ENCODE assay signal across 8 cellular contexts in the genomic region with DNA sequence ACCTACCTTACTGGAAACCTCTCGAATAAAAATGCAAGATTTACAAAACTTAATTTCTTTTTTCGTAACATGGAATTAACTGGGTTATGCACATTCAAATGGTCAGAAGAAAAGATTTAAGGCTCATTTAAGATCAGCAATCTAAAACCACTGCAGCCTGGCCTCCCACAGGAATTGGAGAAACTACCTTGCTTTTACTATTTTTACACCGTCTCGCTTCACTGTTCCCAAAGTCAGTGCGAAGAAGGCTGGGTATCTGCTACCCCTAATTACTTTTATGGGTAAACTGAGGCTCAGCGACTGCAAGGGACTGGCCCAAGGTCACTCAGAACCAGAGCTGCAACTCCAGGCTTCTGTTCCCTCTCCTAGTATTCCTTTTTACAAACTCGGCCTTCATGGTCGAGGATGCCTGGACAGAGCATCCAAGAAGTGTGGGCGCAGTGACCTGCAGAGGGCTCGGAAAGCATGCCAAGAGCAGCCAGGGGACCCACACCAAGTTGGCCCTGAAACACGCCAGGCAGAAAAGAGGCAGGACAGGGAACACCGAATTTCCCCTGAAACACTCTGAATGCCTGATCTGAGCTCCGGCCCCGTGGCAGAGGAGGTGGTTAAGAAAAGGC. TPM values are rescaled to one million over a fixed set of nuclear protein-coding genes. Genes with fewer than 3 reads are reported as not detected.
DNase-seq lines count a peak whose midpoint lies in the region; ATAC-seq and TF ChIP-seq lines count a peak whose summit lies in the region.

No MANE protein-coding gene starts in this region.

- peaks cover 37 to 58% (median 54%) of the 10 kb centered on the region in 11 experiments; a peak in 21 of 22 replicates for H4K20me1 ChIP-seq in BLaER1 treated with 17β-estradiol and CSF1 and Interleukin-3, amounts not matched to agents 10 nM and 100 nM
- no peaks in the 10 kb centered on the region for H4K20me1 ChIP-seq in OCI-LY1 (ENCODE audit: insufficient read depth, low read length)

- H4K5ac ChIP-seq in mesendoderm (ENCODE audit: low read length) = no peak overlapping the region

- peak overlapping the region; percentile 51 for H3K23ac ChIP-seq in mesendoderm (ENCODE audit: low read length)

- H3K9me2 ChIP-seq in OCI-LY1 (ENCODE audit: low read depth, low read length) = no peaks in the 10 kb centered on the region

- peaks cover 7% of the 10 kb centered on the region for H3K79me1 ChIP-seq in mesendoderm (ENCODE audit: low read length)

- peak overlapping the region; percentile 68 to 98 (median 91) for H3K4me3 ChIP-seq in BLaER1 treated with 17β-estradiol and CSF1 and Interleukin-3, amounts not matched to agents 10 nM and 100 nM
- peak overlapping the region; percentile 96 for H3K4me3 ChIP-seq in OCI-LY1 (ENCODE audit: low read depth, low read length, poor library complexity, severe bottlenecking)
- peak overlapping the region; percentile 60 for H3K4me3 ChIP-seq in mesendoderm (ENCODE audit: low read length)
- peak overlapping the region; percentile 89 for H3K4me3 ChIP-seq in urinary bladder (ENCODE audit: low read depth, low read length)

- H2BK5ac ChIP-seq in mesendoderm (ENCODE audit: low read length) = peak overlapping the region; percentile 48

- H3K9ac ChIP-seq in BLaER1 treated with 17β-estradiol and CSF1 and Interleukin-3, amounts not matched to agents 10 nM and 100 nM = peak overlapping the region; percentile 92 to 100 (median 98)
- H3K9ac ChIP-seq in OCI-LY1 (ENCODE audit: low read length) = peak overlapping the region; percentile 96
- H3K9ac ChIP-seq in mesendoderm (ENCODE audit: low read length) = peak overlapping the region; percentile 98

- H4K8ac ChIP-seq in mesendoderm (ENCODE audit: low read depth, low read length) = no peak overlapping the region

- no peak overlapping the region for H2BK120ac ChIP-seq in mesendoderm (ENCODE audit: low read depth, low read length)

- H3K4me1 ChIP-seq in BLaER1 treated with 17β-estradiol and CSF1 and Interleukin-3, amounts not matched to agents 10 nM and 100 nM = peaks cover 21 to 45% (median 31%) of the 10 kb centered on the region in 10 experiments
- peaks cover 33% of the 10 kb centered on the region for H3K4me1 ChIP-seq in OCI-LY1 (ENCODE audit: insufficient read depth, low read length, severe bottlenecking)
- peaks cover 2% of the 10 kb centered on the region for H3K4me1 ChIP-seq in mesendoderm (ENCODE audit: control insufficient read depth, low read depth, low read length)
- H3K4me1 ChIP-seq in urinary bladder (ENCODE audit: insufficient read depth) = no peaks in the 10 kb centered on the region

- H3K79me2 ChIP-seq in OCI-LY1 (ENCODE audit: insufficient read depth, low read length) (peaks cover 55% of the 10 kb centered on the region), mesendoderm (ENCODE audit: control insufficient read depth, insufficient read depth, low read length) (peaks cover 51% of the 10 kb centered on the region)

- no peaks in the 10 kb centered on the region for H3F3A ChIP-seq in OCI-LY1 (ENCODE audit: insufficient read depth, low read length)

- no peak overlapping the region for H2AK5ac ChIP-seq in mesendoderm (ENCODE audit: low read length)

- H3K36me3 ChIP-seq in BLaER1 treated with 17β-estradiol and CSF1 and Interleukin-3, amounts not matched to agents 10 nM and 100 nM = peaks cover 21 to 51% (median 41%) of the 10 kb centered on the region in 11 experiments
- H3K36me3 ChIP-seq in OCI-LY1 (ENCODE audit: insufficient read depth, low read length) (peaks cover 40% of the 10 kb centered on the region), mesendoderm (ENCODE audit: control insufficient read depth, insufficient read depth, low read length) (peaks cover 2% of the 10 kb centered on the region), urinary bladder (ENCODE audit: insufficient read depth) (peaks cover 4% of the 10 kb centered on the region)

- peak; percentile 42 for DNase-seq in mesendoderm
- no peak for DNase-seq in inferior parietal cortex (ENCODE audit: extremely low spot score)
- no peak for DNase-seq in NOMO-1 treated with dmso at 0.1 percent for 144 hours (lab: John Stamatoyannopoulos, UW; ENCODE audit: unreplicated experiment)

- WGBS in mesendoderm (ENCODE audit: extremely low coverage, insufficient coverage, low lambda C conversion rate) = no CpG with 5 or more reads among the region's 14 CpGs
- WGBS in urinary bladder = 6% methylated on average over 14 of the region's 14 CpGs

- H3K27ac ChIP-seq in BLaER1 treated with 17β-estradiol and CSF1 and Interleukin-3, amounts not matched to agents 10 nM and 100 nM = peak overlapping the region; percentile 81 to 99 (median 98)
- peak overlapping the region; percentile 50 for H3K27ac ChIP-seq in OCI-LY1 (ENCODE audit: low read depth, low read length, poor library complexity, severe bottlenecking)
- H3K27ac ChIP-seq in cingulate gyrus (ENCODE audit: low read depth, low read length) = peak overlapping the region; percentile 77
- H3K27ac ChIP-seq in mesendoderm (ENCODE audit: low read depth, low read length) = no peak overlapping the region
- no peak overlapping the region for H3K27ac ChIP-seq in urinary bladder (ENCODE audit: low read depth)

- peaks cover 0 to 15% (median 11%) of the 10 kb centered on the region in 11 experiments; a peak in 10 of 22 replicates for H3K9me3 ChIP-seq in BLaER1 treated with 17β-estradiol and CSF1 and Interleukin-3, amounts not matched to agents 10 nM and 100 nM (replicated peaks in 1 of 11)
- no peaks in the 10 kb centered on the region for H3K9me3 ChIP-seq in OCI-LY1 (ENCODE audit: low read length)

- peak overlapping the region; percentile 58 for H3K4ac ChIP-seq in mesendoderm (ENCODE audit: low read depth, low read length)

- peak overlapping the region; percentile 80 to 95 (median 86) for H3K4me2 ChIP-seq in BLaER1 treated with 17β-estradiol and CSF1 and Interleukin-3, amounts not matched to agents 10 nM and 100 nM
- H3K4me2 ChIP-seq in OCI-LY1 (ENCODE audit: low read length) = peak overlapping the region; percentile 96
- peak overlapping the region; percentile 53 for H3K4me2 ChIP-seq in mesendoderm (ENCODE audit: low read length)

- no peaks in the 10 kb centered on the region for H3K27me3 ChIP-seq in BLaER1 treated with 17β-estradiol and CSF1 and Interleukin-3, amounts not matched to agents 10 nM and 100 nM
- H3K27me3 ChIP-seq in OCI-LY1 (ENCODE audit: insufficient read depth, low read length) (no peaks in the 10 kb centered on the region), mesendoderm (ENCODE audit: insufficient read depth, low read length, poor library complexity) (no peaks in the 10 kb centered on the region)

- no peak for TF ChIP-seq CTCF in OCI-LY1 (IDR thresholded peaks at IDR 0.05; ENCODE audit: low read length)

- H2BK15ac ChIP-seq in mesendoderm (replicated peaks; ENCODE audit: low read depth) = no peak overlapping the region

- H2AFZ ChIP-seq in OCI-LY1 (ENCODE audit: low read length) = no peak overlapping the region

- ATAC-seq in GM21717 (IDR thresholded peaks at IDR 0.05; ENCODE audit: unreplicated experiment) = peak; percentile 13

- H3K56ac ChIP-seq in mesendoderm (ENCODE audit: low read length) = peak overlapping the region; percentile 97

- peak overlapping the region; percentile 55 for H3K18ac ChIP-seq in mesendoderm (ENCODE audit: low read length)

RNA-seq across cellular contexts. Expression of a gene that starts 0.9 kb away (rescaled TPM):
- polyA plus RNA-seq in mesendoderm (2013, experiment 1 of 2) = 37.8 TPM
- polyA plus RNA-seq in mesendoderm (2013, experiment 2 of 2) = 38.3 TPM
- 95.3 TPM for total RNA-seq in urinary bladder
- polyA plus RNA-seq in urinary bladder = 21.2 TPM

RNA-seq across cellular contexts. Expression of a gene that starts 42.8 kb away (rescaled TPM):
- 2.8 TPM for polyA plus RNA-seq in mesendoderm (2013, experiment 1 of 2)
- polyA plus RNA-seq in mesendoderm (2013, experiment 2 of 2) = 3.4 TPM
- 11.1 TPM for total RNA-seq in urinary bladder
- 7.3 TPM for polyA plus RNA-seq in urinary bladder

Comparison
In these comparisons a context has a peak if more than half of its experiments do, and no peak if none do; other contexts are left out.
1. H3K27ac ChIP-seq: peak in BLaER1 treated with 17β-estradiol and CSF1 and Interleukin-3, amounts not matched to agents 10 nM and 100 nM (11 of 11), OCI-LY1 (single experiment) and cingulate gyrus (single experiment); none in mesendoderm (single experiment) and urinary bladder (single experiment).
2. Peak in every context shown above with its lines, with median percentiles within 50 percentile points of each other: H3K4me2 ChIP-seq, H3K4me3 ChIP-seq and H3K9ac ChIP-seq.